Comparison of ENCODE assay signal across 22 cellular contexts in genomic region chr16:88901718-88902337, GRCh38. TPM values are rescaled to one million over a fixed set of nuclear protein-coding genes. Genes with fewer than 3 reads are reported as not detected.
"Had no signal": no experiment of that assay in that cellular context is flagged by ENCODE, and none has a peak within 500 bp of the region (broad histone marks: within the 10 kb centered on the region; RNA-seq: fewer than 3 reads in every experiment).

No MANE protein-coding gene starts in this region.

- H2AFZ ChIP-seq: parathyroid adenoma had no signal

- DNase-seq: activated CD4-positive, alpha-beta T cell treated with anti-CD3 and anti-CD28 coated beads, Interleukin-2, amount 10 ng/mL, durations not matched to agents 24 days and 14 days; activated CD8-positive, alpha-beta T cell treated with anti-CD3 and anti-CD28 coated beads for 36 hours; activated naive CD4-positive, alpha-beta T cell treated with Interleukin-2 at 50 U/mL for 16 hours; activated naive CD8-positive, alpha-beta T cell treated with anti-CD3 and anti-CD28 coated beads, Interleukin-2, amount 10 ng/mL, durations not matched to agents 7 days and 5 days; activated T-cell treated with anti-CD3 and anti-CD28 coated beads, Interleukin-2, amount 50 U/mL, for 1 hour; amygdala; central memory CD4-positive, alpha-beta T cell; gastrocnemius medialis; head of caudate nucleus; natural killer cell; sigmoid colon; stimulated activated naive B cell treated with anti-CD40 and anti-IgM and Interleukin-4, amounts not matched to agents 10 μg/mL and 1 μg/mL and 100 μg/mL, for 72 hours; T-helper 1 cell; T-helper 9 cell; upper lobe of right lung had no signal

- H3K4me1 ChIP-seq: parathyroid adenoma, sigmoid colon, upper lobe of right lung had no signal

- H3K79me2 ChIP-seq: parathyroid adenoma had no signal

- H3K9ac ChIP-seq: parathyroid adenoma had no signal

- H3K9me3 ChIP-seq: gastrocnemius medialis, sigmoid colon, thoracic aorta, upper lobe of right lung had no signal

- FAIRE-seq: endometrium had no signal

- H3K36me3 ChIP-seq: gastrocnemius medialis, sigmoid colon, thoracic aorta had no signal

- H3K27me3 ChIP-seq: gastrocnemius medialis, upper lobe of right lung had no signal

- H3K27ac ChIP-seq: coronary artery, parathyroid adenoma, sigmoid colon, thoracic aorta had no signal

- ATAC-seq: activated CD8-positive, alpha-beta T cell treated with anti-CD3 and anti-CD28 coated beads for 36 hours; gastrocnemius medialis; natural killer cell; stimulated activated naive B cell treated with anti-CD40 and anti-IgM and Interleukin-4, amounts not matched to agents 10 μg/mL and 1 μg/mL and 100 μg/mL, for 72 hours had no signal

- H3K4me3 ChIP-seq: coronary artery, gastrocnemius medialis, sigmoid colon, thoracic aorta, upper lobe of right lung had no signal

RNA-seq across cellular contexts. Expression of gene PABPN1L, which starts 35.4 kb away (rescaled TPM):
- total RNA-seq: activated CD4-positive, alpha-beta T cell treated with anti-CD3 and anti-CD28 coated beads, Interleukin-2, amount 10 ng/mL, durations not matched to agents 24 days and 14 days; activated CD8-positive, alpha-beta T cell treated with anti-CD3 and anti-CD28 coated beads for 36 hours; activated naive CD8-positive, alpha-beta T cell treated with anti-CD3 and anti-CD28 coated beads, Interleukin-2, amount 10 ng/mL, durations not matched to agents 7 days and 5 days; activated T-helper 2 cell treated with anti-CD3 and anti-CD28 coated beads, Interferon-gamma antibody, Interleukin-2, Interleukin-4, amounts not matched to agents 10 μg/mL and 5 μg/mL and 100 μg/mL, durations not matched to agents 14 hours and 24 hours and 36 hours; gastrocnemius medialis; mesenteric fat pad; sigmoid colon; thoracic aorta; upper lobe of right lung had no signal
- polyA plus RNA-seq: liver had no signal
